In genomic region chr11:111378773-111379499, GRCh38 we compare ENCODE assay signal across 8 cellular contexts. TPM values are rescaled to one million over a fixed set of nuclear protein-coding genes. Genes with fewer than 3 reads are reported as not detected.
DNase-seq lines count a peak whose midpoint lies in the region; ATAC-seq and TF ChIP-seq lines count a peak whose summit lies in the region.

TSS of gene POU2AF1 (minus strand) at chr11:111379275. CDS start at chr11:111379177, 98 bp downstream.

- intact Hi-C loops in left ventricle myocardium superior (cut with micrococcal nuclease): no loop called here

- ATAC-seq in GM19395 (IDR thresholded peaks at IDR 0.05; ENCODE audit: unreplicated experiment) (peak; percentile 74), HG03469 (IDR thresholded peaks at IDR 0.05; ENCODE audit: unreplicated experiment) (peak; percentile 49), left ventricle myocardium superior (peak; percentile 55)

- no peak for TF ChIP-seq CTCF in AG10803 (conservative IDR thresholded peaks at IDR 0.05; ENCODE audit: low read length)

- peak within 1 kb of the TSS; percentile 11 for H3K4me3 ChIP-seq in AG10803 (ENCODE audit: low read length)

- DNase-seq in AG10803 (ENCODE audit: low read depth): peak; percentile 36
- peak; percentile 47 for DNase-seq in activated T-cell treated with anti-CD3 and anti-CD28 coated beads for 1 hour (ENCODE audit: low read depth)
- no peak for DNase-seq in left ventricle myocardium superior
- peak; percentile 30 for DNase-seq in stimulated activated CD8-positive, alpha-beta memory T cell treated with anti-CD3 and anti-CD28 coated beads, Interleukin-7, amount 100 ng/mL, for 24 hours (ENCODE audit: low read depth)
- DNase-seq in NCI-H226: no peak
- no peak for DNase-seq in NCI-H1048 (lab: John Stamatoyannopoulos, UW)

RNA-seq across cellular contexts. Expression of gene POU2AF1, which starts in this region (rescaled TPM):
- 0.62 TPM for total RNA-seq in left ventricle myocardium superior

Comparison
In these comparisons a context has a peak if more than half of its experiments do, and no peak if none do; other contexts are left out.
1. Peak in ATAC-seq in left ventricle myocardium superior; RNA of the gene not detected or under 1 TPM.
2. DNase-seq: peak in AG10803 (single experiment), activated T-cell treated with anti-CD3 and anti-CD28 coated beads for 1 hour (single experiment) and stimulated activated CD8-positive, alpha-beta memory T cell treated with anti-CD3 and anti-CD28 coated beads, Interleukin-7, amount 100 ng/mL, for 24 hours (single experiment); none in left ventricle myocardium superior (single experiment), NCI-H226 (single experiment) and NCI-H1048 (single experiment).
3. Peak in every context shown above with its lines, with median percentiles within 50 percentile points of each other: ATAC-seq.